Comparison of ENCODE assay signal across 4 cellular contexts in the genomic region with DNA sequence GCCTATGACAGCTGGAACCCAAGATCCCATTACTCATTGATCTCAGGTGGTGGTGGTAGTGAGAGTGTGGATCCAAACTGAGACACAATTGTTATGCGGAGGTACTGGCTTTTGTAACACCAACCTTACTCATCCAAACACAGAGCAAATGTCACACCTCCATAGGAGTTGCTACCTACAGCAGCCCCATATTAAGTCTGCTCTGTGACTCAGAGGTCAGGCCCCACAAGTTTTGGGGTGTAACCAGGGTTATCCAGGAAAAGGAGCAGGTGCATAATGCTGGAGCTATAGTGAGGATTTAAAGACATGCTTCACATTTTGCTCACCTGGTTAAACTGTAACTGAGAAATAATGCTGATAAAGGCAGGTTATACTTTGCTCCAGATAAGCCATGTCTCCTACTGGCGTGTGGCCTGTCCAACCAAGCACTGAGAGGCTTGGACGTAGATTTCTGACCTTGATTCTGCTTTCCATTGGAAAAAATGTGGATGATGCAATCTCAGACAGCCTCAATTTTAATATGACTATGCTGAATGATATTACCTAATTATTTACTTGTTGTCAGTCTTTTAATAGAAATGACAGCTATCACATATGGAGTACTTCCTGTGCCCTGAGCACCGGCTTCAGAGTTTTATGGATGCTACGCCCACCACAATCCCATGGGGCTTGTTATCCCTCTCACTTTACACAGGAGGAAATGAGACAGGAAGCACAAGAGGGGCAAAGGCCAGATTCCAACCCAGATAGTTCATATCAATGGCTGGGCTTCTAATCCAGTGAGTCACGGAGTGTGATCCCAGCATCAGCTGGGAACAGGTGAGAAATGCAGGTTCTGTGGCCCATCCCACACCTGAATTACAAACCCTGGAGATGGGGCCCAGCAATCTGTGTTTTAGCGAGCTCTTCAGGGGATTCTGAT.
TF ChIP-seq lines count a peak whose summit lies in the region.

No MANE protein-coding gene starts in this region.

TF ChIP-seq in Ishikawa, 13 proteins besides CTCF, POLR2A, EP300 and RAD21:
- peak; percentile 55 for TF ChIP-seq CEBPB (IDR thresholded peaks at IDR 0.05)
- TF ChIP-seq, protein P1, sequence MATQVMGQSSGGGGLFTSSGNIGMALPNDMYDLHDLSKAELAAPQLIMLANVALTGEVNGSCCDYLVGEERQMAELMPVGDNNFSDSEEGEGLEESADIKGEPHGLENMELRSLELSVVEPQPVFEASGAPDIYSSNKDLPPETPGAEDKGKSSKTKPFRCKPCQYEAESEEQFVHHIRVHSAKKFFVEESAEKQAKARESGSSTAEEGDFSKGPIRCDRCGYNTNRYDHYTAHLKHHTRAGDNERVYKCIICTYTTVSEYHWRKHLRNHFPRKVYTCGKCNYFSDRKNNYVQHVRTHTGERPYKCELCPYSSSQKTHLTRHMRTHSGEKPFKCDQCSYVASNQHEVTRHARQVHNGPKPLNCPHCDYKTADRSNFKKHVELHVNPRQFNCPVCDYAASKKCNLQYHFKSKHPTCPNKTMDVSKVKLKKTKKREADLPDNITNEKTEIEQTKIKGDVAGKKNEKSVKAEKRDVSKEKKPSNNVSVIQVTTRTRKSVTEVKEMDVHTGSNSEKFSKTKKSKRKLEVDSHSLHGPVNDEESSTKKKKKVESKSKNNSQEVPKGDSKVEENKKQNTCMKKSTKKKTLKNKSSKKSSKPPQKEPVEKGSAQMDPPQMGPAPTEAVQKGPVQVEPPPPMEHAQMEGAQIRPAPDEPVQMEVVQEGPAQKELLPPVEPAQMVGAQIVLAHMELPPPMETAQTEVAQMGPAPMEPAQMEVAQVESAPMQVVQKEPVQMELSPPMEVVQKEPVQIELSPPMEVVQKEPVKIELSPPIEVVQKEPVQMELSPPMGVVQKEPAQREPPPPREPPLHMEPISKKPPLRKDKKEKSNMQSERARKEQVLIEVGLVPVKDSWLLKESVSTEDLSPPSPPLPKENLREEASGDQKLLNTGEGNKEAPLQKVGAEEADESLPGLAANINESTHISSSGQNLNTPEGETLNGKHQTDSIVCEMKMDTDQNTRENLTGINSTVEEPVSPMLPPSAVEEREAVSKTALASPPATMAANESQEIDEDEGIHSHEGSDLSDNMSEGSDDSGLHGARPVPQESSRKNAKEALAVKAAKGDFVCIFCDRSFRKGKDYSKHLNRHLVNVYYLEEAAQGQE (IDR thresholded peaks at IDR 0.05; ENCODE audit: low read depth) = no peak
- no peak for TF ChIP-seq YY1 (IDR thresholded peaks at IDR 0.05; ENCODE audit: low read depth)
TF ChIP-seq in Ishikawa: peak in this region for 1.

TF ChIP-seq in H1, 55 proteins besides CTCF, POLR2A, EP300 and RAD21:
- peak; percentile 71 for TF ChIP-seq POU5F1 (IDR thresholded peaks at IDR 0.05; ENCODE audit: low read depth, low read length)
- no peak for TF ChIP-seq SUZ12 (IDR thresholded peaks at IDR 0.05; ENCODE audit: low read length)
TF ChIP-seq in H1: peak in this region for 1.

TF ChIP-seq in liver, 16 proteins besides CTCF, POLR2A, EP300 and RAD21:
- TF ChIP-seq, protein P2, sequence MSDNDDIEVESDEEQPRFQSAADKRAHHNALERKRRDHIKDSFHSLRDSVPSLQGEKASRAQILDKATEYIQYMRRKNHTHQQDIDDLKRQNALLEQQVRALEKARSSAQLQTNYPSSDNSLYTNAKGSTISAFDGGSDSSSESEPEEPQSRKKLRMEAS (IDR thresholded peaks at IDR 0.05) = peak; percentile 77
- TF ChIP-seq JUND (IDR thresholded peaks at IDR 0.05) (peak; percentile 88 to 91), NR2F2 (IDR thresholded peaks at IDR 0.05) (peak; percentile 56), FOXA2 (IDR thresholded peaks at IDR 0.05) (peak; percentile 42), GABPA (IDR thresholded peaks at IDR 0.05 in 1 of 2, conservative IDR thresholded peaks at IDR 0.05 in 1 of 2) (peak; percentile 27 to 76), HNF4A (conservative IDR thresholded peaks at IDR 0.05) (peak; percentile 83 to 86), YY1 (IDR thresholded peaks at IDR 0.05) (peak; percentile 91), HNF4G (IDR thresholded peaks at IDR 0.05) (no peak), TAF1 (conservative IDR thresholded peaks at IDR 0.05) (peak; percentile 64), EGR1 (IDR thresholded peaks at IDR 0.05; ENCODE audit: low read depth in 2 of 2) (peak; percentile 85 to 97), RXRA (IDR thresholded peaks at IDR 0.05) (peak; percentile 84 to 91), SP1 (IDR thresholded peaks at IDR 0.05) (peak; percentile 97), FOXA1 (IDR thresholded peaks at IDR 0.05) (peak; percentile 36)
- TF ChIP-seq, protein P1 (IDR thresholded peaks at IDR 0.05) = peak; percentile 94
- TF ChIP-seq, protein P3, sequence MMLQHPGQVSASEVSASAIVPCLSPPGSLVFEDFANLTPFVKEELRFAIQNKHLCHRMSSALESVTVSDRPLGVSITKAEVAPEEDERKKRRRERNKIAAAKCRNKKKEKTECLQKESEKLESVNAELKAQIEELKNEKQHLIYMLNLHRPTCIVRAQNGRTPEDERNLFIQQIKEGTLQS (IDR thresholded peaks at IDR 0.05) = peak; percentile 93
- TF ChIP-seq, protein P4, sequence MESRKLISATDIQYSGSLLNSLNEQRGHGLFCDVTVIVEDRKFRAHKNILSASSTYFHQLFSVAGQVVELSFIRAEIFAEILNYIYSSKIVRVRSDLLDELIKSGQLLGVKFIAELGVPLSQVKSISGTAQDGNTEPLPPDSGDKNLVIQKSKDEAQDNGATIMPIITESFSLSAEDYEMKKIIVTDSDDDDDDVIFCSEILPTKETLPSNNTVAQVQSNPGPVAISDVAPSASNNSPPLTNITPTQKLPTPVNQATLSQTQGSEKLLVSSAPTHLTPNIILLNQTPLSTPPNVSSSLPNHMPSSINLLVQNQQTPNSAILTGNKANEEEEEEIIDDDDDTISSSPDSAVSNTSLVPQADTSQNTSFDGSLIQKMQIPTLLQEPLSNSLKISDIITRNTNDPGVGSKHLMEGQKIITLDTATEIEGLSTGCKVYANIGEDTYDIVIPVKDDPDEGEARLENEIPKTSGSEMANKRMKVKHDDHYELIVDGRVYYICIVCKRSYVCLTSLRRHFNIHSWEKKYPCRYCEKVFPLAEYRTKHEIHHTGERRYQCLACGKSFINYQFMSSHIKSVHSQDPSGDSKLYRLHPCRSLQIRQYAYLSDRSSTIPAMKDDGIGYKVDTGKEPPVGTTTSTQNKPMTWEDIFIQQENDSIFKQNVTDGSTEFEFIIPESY (IDR thresholded peaks at IDR 0.05) = peak; percentile 87

TF ChIP-seq in GM12891, 5 proteins besides CTCF, POLR2A, EP300 and RAD21:
- no peak for TF ChIP-seq POU2F2 (IDR thresholded peaks at IDR 0.05; ENCODE audit: low read depth, low read length)
- TF ChIP-seq POLR2AphosphoS5 (IDR thresholded peaks at IDR 0.05; ENCODE audit: low read depth, low read length) = no peak
